9 cellular contexts compared by ENCODE assay signal in the genomic region with DNA sequence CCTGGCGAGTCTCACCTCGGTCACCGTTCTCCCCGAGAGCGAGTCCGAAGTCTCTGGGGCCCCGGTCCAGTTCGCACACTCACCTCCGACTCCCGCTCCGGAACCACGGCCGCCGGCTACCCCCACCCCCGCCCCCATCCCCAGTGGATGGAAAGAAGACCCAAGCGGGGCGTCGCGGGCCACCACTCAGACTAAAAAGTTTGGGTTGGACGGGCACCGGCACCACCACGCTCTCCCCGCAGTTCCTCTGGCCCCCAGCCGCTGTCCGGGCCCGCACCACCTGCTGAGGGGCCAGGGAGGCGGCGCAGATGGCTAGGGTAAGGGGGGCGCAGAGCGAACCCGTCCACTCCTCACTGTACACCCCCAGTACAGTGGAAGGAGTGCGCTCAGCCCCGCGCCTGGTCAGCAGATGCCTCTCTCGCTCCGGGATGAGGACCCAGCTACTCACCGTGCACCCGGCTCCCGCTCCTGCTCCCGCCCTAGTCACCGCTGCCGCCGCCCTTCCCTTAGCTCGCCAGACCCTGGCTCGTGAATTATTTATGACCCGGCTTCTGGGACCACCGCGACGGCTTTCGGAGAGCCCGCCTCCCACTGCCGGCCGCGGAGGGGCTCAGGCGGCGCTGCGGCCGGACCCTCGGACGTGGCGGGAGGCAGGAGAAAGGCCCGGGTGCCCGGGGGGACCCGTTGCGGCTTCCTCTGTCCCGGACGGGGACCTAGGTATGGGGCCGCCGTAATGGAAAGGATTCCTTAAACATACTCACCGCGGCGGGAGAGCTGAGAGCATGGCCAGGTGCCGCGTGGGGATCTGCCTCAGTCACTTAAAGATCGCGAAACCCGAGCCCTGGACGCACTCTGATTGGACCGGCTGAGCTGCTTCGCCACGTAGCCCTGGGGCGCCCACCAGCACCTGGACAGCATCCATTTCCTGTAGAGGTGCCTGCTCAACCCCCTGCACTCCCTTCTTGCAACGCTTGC. TPM values are rescaled to one million over a fixed set of nuclear protein-coding genes. Genes with fewer than 3 reads are reported as not detected.
DNase-seq lines count a peak whose midpoint lies in the region; ATAC-seq and TF ChIP-seq lines count a peak whose summit lies in the region.
"Had no signal": no experiment of that assay in that cellular context is flagged by ENCODE, and none has a peak within 500 bp of the region (broad histone marks: within the 10 kb centered on the region; RNA-seq: fewer than 3 reads in every experiment).

A gene with protein sequence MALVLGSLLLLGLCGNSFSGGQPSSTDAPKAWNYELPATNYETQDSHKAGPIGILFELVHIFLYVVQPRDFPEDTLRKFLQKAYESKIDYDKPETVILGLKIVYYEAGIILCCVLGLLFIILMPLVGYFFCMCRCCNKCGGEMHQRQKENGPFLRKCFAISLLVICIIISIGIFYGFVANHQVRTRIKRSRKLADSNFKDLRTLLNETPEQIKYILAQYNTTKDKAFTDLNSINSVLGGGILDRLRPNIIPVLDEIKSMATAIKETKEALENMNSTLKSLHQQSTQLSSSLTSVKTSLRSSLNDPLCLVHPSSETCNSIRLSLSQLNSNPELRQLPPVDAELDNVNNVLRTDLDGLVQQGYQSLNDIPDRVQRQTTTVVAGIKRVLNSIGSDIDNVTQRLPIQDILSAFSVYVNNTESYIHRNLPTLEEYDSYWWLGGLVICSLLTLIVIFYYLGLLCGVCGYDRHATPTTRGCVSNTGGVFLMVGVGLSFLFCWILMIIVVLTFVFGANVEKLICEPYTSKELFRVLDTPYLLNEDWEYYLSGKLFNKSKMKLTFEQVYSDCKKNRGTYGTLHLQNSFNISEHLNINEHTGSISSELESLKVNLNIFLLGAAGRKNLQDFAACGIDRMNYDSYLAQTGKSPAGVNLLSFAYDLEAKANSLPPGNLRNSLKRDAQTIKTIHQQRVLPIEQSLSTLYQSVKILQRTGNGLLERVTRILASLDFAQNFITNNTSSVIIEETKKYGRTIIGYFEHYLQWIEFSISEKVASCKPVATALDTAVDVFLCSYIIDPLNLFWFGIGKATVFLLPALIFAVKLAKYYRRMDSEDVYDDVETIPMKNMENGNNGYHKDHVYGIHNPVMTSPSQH (minus strand): TSS at position 807 of the 975 bp plus-strand sequence. CDS start 8,117 bp downstream, outside the sequence.

- H3K4me1 ChIP-seq in HEK293 (ENCODE audit: control insufficient read depth, insufficient read depth, low read length) (no peaks in the 10 kb centered on the region), ovary (ENCODE audit: insufficient read depth) (peaks cover 12% of the 10 kb centered on the region)

- ATAC-seq in SK-N-SH treated with all-trans-retinoic acid at 6 μM for 48 hours: peak; percentile 67
- ATAC-seq in GM18870 (IDR thresholded peaks at IDR 0.05; ENCODE audit: unreplicated experiment): no peak
- ATAC-seq: K562 had no signal

- H3K27ac ChIP-seq in HEK293 (ENCODE audit: extremely low read depth, low read depth, low read length): no peak within 1 kb of the TSS; the same call in 1 of the 2 replicates
- no peak within 1 kb of the TSS for H3K27ac ChIP-seq in ovary

- H3K9me3 ChIP-seq in HEK293 (ENCODE audit: control insufficient read depth, insufficient read depth, low read depth, low read length) (no peaks in the 10 kb centered on the region), ovary (peaks cover 0 to 3% of the 10 kb centered on the region in 2 donors)

- TF ChIP-seq EP300 in ovary (IDR thresholded peaks at IDR 0.05): no peak

- TF ChIP-seq POLR2A in ovary (IDR thresholded peaks at IDR 0.05): no peak

- 2 to 4% (median 3%) methylated on average over 61 to 83 of the region's 83 CpGs for WGBS in ovary, 3 donors

- CTCF ChIA-PET in HEK293 (lab: Yijun Ruan, JAX): interaction anchor here (0.6 to 1.2 kb wide), 3 partner anchors 23 to 1462 kb away, joined by 3 to 5 read pairs (median 4); no protein-coding TSS in a partner anchor

- peak within 1 kb of the TSS; percentile 47 for H3K4me3 ChIP-seq in HEK293 (ENCODE audit: low read depth, low read length)
- peak within 1 kb of the TSS; percentile 38 for H3K4me3 ChIP-seq in ovary
- H3K4me3 ChIP-seq: K562 had no signal

- H3K36me3 ChIP-seq in HEK293 (ENCODE audit: control insufficient read depth in 2 of 2, insufficient read depth in 1 of 2, low read length in 2 of 2): no peaks in the 10 kb centered on the region
- no peaks in the 10 kb centered on the region for H3K36me3 ChIP-seq in ovary

- intact Hi-C loops in cardiac septum (cut with DNase I): no loop called here
- intact Hi-C loops in ovary (cut with DNase I): no loop called here

- POLR2A ChIA-PET in HEK293 (lab: Yijun Ruan, JAX): no interaction called here

- H3K27me3 ChIP-seq in ovary: no peaks in the 10 kb centered on the region

- DNase-seq in cardiac septum (ENCODE audit: low spot score): no peak
- no peak for DNase-seq in ovary
- no peak for DNase-seq in HK-2 (ENCODE audit: unreplicated experiment)
- no peak for DNase-seq in NOMO-1 (lab: John Stamatoyannopoulos, UW; ENCODE audit: unreplicated experiment in 2 of 2)
- no peak for DNase-seq in activated gamma-delta T cell treated with Interleukin-2 at 50 U/mL for 16 hours

- TF ChIP-seq CTCF in HEK293 (tag by site-specific recombination; IDR thresholded peaks at IDR 0.05) (no peak), ovary (IDR thresholded peaks at IDR 0.05) (no peak)

TF ChIP-seq in HEK293, 187 proteins besides CTCF, POLR2A, EP300 and RAD21 (continues in another document):
- TF ChIP-seq, protein P1, sequence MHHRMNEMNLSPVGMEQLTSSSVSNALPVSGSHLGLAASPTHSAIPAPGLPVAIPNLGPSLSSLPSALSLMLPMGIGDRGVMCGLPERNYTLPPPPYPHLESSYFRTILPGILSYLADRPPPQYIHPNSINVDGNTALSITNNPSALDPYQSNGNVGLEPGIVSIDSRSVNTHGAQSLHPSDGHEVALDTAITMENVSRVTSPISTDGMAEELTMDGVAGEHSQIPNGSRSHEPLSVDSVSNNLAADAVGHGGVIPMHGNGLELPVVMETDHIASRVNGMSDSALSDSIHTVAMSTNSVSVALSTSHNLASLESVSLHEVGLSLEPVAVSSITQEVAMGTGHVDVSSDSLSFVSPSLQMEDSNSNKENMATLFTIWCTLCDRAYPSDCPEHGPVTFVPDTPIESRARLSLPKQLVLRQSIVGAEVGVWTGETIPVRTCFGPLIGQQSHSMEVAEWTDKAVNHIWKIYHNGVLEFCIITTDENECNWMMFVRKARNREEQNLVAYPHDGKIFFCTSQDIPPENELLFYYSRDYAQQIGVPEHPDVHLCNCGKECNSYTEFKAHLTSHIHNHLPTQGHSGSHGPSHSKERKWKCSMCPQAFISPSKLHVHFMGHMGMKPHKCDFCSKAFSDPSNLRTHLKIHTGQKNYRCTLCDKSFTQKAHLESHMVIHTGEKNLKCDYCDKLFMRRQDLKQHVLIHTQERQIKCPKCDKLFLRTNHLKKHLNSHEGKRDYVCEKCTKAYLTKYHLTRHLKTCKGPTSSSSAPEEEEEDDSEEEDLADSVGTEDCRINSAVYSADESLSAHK (tag by site-specific recombination; IDR thresholded peaks at IDR 0.05): no peak
- TF ChIP-seq ZNF792 (tag by site-specific recombination; IDR thresholded peaks at IDR 0.05) (no peak), ZNF157 (tag by site-specific recombination; IDR thresholded peaks at IDR 0.05) (no peak)
- TF ChIP-seq, protein P2, sequence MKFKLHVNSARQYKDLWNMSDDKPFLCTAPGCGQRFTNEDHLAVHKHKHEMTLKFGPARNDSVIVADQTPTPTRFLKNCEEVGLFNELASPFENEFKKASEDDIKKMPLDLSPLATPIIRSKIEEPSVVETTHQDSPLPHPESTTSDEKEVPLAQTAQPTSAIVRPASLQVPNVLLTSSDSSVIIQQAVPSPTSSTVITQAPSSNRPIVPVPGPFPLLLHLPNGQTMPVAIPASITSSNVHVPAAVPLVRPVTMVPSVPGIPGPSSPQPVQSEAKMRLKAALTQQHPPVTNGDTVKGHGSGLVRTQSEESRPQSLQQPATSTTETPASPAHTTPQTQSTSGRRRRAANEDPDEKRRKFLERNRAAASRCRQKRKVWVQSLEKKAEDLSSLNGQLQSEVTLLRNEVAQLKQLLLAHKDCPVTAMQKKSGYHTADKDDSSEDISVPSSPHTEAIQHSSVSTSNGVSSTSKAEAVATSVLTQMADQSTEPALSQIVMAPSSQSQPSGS (tag by site-specific recombination; IDR thresholded peaks at IDR 0.05; ENCODE audit: low read depth): no peak

TF ChIP-seq in SK-N-SH treated with all-trans-retinoic acid at 6 μM for 48 hours, 23 proteins besides CTCF, POLR2A, EP300 and RAD21 (continues in another document):
- TF ChIP-seq ARNTL (CRISPR knock-in tag; IDR thresholded peaks at IDR 0.05; ENCODE audit: borderline replicate concordance, low read depth): no peak
- TF ChIP-seq, protein P3, sequence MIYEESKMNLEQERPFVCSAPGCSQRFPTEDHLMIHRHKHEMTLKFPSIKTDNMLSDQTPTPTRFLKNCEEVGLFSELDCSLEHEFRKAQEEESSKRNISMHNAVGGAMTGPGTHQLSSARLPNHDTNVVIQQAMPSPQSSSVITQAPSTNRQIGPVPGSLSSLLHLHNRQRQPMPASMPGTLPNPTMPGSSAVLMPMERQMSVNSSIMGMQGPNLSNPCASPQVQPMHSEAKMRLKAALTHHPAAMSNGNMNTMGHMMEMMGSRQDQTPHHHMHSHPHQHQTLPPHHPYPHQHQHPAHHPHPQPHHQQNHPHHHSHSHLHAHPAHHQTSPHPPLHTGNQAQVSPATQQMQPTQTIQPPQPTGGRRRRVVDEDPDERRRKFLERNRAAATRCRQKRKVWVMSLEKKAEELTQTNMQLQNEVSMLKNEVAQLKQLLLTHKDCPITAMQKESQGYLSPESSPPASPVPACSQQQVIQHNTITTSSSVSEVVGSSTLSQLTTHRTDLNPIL (CRISPR knock-in tag; IDR thresholded peaks at IDR 0.05; ENCODE audit: low read depth): no peak
- TF ChIP-seq, protein P4, sequence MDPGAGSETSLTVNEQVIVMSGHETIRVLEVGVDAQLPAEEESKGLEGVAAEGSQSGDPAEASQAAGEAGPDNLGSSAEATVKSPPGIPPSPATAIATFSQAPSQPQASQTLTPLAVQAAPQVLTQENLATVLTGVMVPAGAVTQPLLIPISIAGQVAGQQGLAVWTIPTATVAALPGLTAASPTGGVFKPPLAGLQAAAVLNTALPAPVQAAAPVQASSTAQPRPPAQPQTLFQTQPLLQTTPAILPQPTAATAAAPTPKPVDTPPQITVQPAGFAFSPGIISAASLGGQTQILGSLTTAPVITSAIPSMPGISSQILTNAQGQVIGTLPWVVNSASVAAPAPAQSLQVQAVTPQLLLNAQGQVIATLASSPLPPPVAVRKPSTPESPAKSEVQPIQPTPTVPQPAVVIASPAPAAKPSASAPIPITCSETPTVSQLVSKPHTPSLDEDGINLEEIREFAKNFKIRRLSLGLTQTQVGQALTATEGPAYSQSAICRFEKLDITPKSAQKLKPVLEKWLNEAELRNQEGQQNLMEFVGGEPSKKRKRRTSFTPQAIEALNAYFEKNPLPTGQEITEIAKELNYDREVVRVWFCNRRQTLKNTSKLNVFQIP (CRISPR knock-in tag; IDR thresholded peaks at IDR 0.05; ENCODE audit: borderline replicate concordance, low read depth): no peak

RNA-seq across cellular contexts. Expression of the gene that starts here (rescaled TPM):
- total RNA-seq in cardiac septum (12.6 TPM), ovary (1 to 10 TPM in 4 of 7 donors, under 1 TPM in 3; 0.18 to 3.3 (median 1.5) TPM)
- under 1 TPM; 0.10 to 0.25 TPM for polyA plus RNA-seq in ovary
- total RNA-seq: K562 had no signal
